ENCODE assay signal across 23 cellular contexts in genomic region chr12:11718105-11718504, GRCh38.
DNase-seq lines count a peak whose midpoint lies in the region; ATAC-seq and TF ChIP-seq lines count a peak whose summit lies in the region.
"Had no signal": no experiment of that assay in that cellular context is flagged by ENCODE, and none has a peak within 500 bp of the region (broad histone marks: within the 10 kb centered on the region; RNA-seq: fewer than 3 reads in every experiment).

No MANE protein-coding gene starts in this region.

- CTCF ChIA-PET in A673 (lab: Charles Lee): no interaction called here
- CTCF ChIA-PET in activated CD4-positive, alpha-beta memory T cell treated with anti-CD3 and anti-CD28 coated beads, Interleukin-2, amount 10 ng/mL, durations not matched to agents 7 days and 5 days (lab: Charles Lee): no interaction called here

- intact Hi-C loops in A673 (cut with micrococcal nuclease; ENCODE audit: unreplicated experiment) (loop anchor here (5.0 to 10.0 kb wide), 3 partner anchors 66 to 159 kb away; no protein-coding TSS in a partner anchor), gastrocnemius medialis (cut with DNase I; ENCODE audit: low total_unique reads) (no loop called here)

- H3K4me1 Mint-ChIP-seq in nephron progenitor cell: peaks cover 49% of the 10 kb centered on the region
- peaks cover 30% of the 10 kb centered on the region for H3K4me1 Mint-ChIP-seq in activated CD4-positive, alpha-beta memory T cell treated with anti-CD3 and anti-CD28 coated beads, Interleukin-2, amount 10 ng/mL, durations not matched to agents 7 days and 5 days

- H3K27ac ChIP-seq in A673 (ENCODE audit: low read depth, low read length, poor library complexity, severe bottlenecking) (peak overlapping the region; percentile 80), SJSA1 (peak overlapping the region; percentile 80), gastrocnemius medialis (no peak overlapping the region)
- H3K27ac ChIP-seq: A549, prostate gland had no signal

- no peak for TF ChIP-seq POLR2A in gastrocnemius medialis (IDR thresholded peaks at IDR 0.05)

- H3K36me3 Mint-ChIP-seq in nephron progenitor cell (ENCODE audit: low read depth): peaks cover 41% of the 10 kb centered on the region
- peaks cover 30% of the 10 kb centered on the region for H3K36me3 Mint-ChIP-seq in activated CD4-positive, alpha-beta memory T cell treated with anti-CD3 and anti-CD28 coated beads, Interleukin-2, amount 10 ng/mL, durations not matched to agents 7 days and 5 days (ENCODE audit: low read depth)
- H3K36me3 Mint-ChIP-seq: natural killer cell had no signal

- H3K4me1 ChIP-seq in A673 (ENCODE audit: insufficient read depth, low read length, poor library complexity, severe bottlenecking) (peaks cover 59% of the 10 kb centered on the region), SJSA1 (replicated peaks) (peaks cover 50% of the 10 kb centered on the region), gastrocnemius medialis (peaks cover 3 to 9% of the 10 kb centered on the region in 2 donors)
- H3K4me1 ChIP-seq: prostate gland had no signal

- POLR2A ChIA-PET in A673 (lab: Charles Lee; ENCODE audit: low non-redundant PET): no interaction called here
- POLR2A ChIA-PET in activated CD4-positive, alpha-beta memory T cell treated with anti-CD3 and anti-CD28 coated beads, Interleukin-2, amount 10 ng/mL, durations not matched to agents 7 days and 5 days (lab: Charles Lee): interaction anchor here (1.1 kb wide), 1 partner anchor 9 kb away, joined by 3 read pairs; no protein-coding TSS in a partner anchor

- TF ChIP-seq CTCF in A673 (conservative IDR thresholded peaks at IDR 0.05; ENCODE audit: low read depth, low read length) (no peak), nephron progenitor cell (IDR thresholded peaks at IDR 0.05) (no peak), gastrocnemius medialis (IDR thresholded peaks at IDR 0.05 in 4 of 5, conservative IDR thresholded peaks at IDR 0.05 in 1 of 5) (no peak)

- H3K36me3 ChIP-seq in A673 (ENCODE audit: insufficient read depth, low read length, poor library complexity, severe bottlenecking) (no peaks in the 10 kb centered on the region), SJSA1 (peaks cover 5% of the 10 kb centered on the region; the same call in 1 of the 2 replicates), gastrocnemius medialis (no peaks in the 10 kb centered on the region)
- H3K36me3 ChIP-seq: prostate gland, tibial nerve had no signal

- peak; percentile 35 for ATAC-seq in esophagus mucosa
- no peak for ATAC-seq in GM21576 (IDR thresholded peaks at IDR 0.05; ENCODE audit: unreplicated experiment)
- no peak for ATAC-seq in gastrocnemius medialis
- ATAC-seq: natural killer cell had no signal

- peak overlapping the region; percentile 77 for H3K27ac Mint-ChIP-seq in nephron progenitor cell
- no peak overlapping the region for H3K27ac Mint-ChIP-seq in activated CD4-positive, alpha-beta memory T cell treated with anti-CD3 and anti-CD28 coated beads, Interleukin-2, amount 10 ng/mL, durations not matched to agents 7 days and 5 days
- H3K27ac Mint-ChIP-seq: activated CD4-positive, alpha-beta T cell treated with anti-CD3 and anti-CD28 coated beads, Interleukin-2, amount 10 ng/mL, durations not matched to agents 7 days and 5 days; CD4-positive, CD25-positive, alpha-beta regulatory T cell; natural killer cell had no signal

- DNase-seq in A673 (ENCODE audit: low spot score): no peak
- no peak for DNase-seq in SJSA1 (ENCODE audit: low read depth in 1 of 2, low spot score in 2 of 2)
- no peak for DNase-seq in nephron progenitor cell
- no peak for DNase-seq in activated CD4-positive, alpha-beta memory T cell treated with anti-CD3 and anti-CD28 coated beads, Interleukin-2, amount 10 ng/mL, durations not matched to agents 7 days and 5 days
- DNase-seq in DMS53 (lab: John Stamatoyannopoulos, UW): no peak
- no peak for DNase-seq in gastrocnemius medialis
- DNase-seq: activated CD4-positive, alpha-beta T cell treated with anti-CD3 and anti-CD28 coated beads, Interleukin-2, amount 10 ng/mL, durations not matched to agents 7 days and 5 days; activated naive CD4-positive, alpha-beta T cell treated with Interleukin-2 at 50 U/mL for 16 hours; aorta; CD4-positive, CD25-positive, alpha-beta regulatory T cell; DMS153; GOT3; MM.1S; natural killer cell; NCI-H187; NCI-H446 treated with DMSO at 0.1 percent for 48 hours; NK-92 treated with Interleukin-12 subunit alpha and Interleukin-12 subunit beta, amount 100 ng/mL, for 24 hours had no signal

- no peak overlapping the region for H3K4me3 Mint-ChIP-seq in nephron progenitor cell
- H3K4me3 Mint-ChIP-seq in activated CD4-positive, alpha-beta memory T cell treated with anti-CD3 and anti-CD28 coated beads, Interleukin-2, amount 10 ng/mL, durations not matched to agents 7 days and 5 days: no peak overlapping the region
- H3K4me3 Mint-ChIP-seq: activated CD4-positive, alpha-beta T cell treated with anti-CD3 and anti-CD28 coated beads, Interleukin-2, amount 10 ng/mL, durations not matched to agents 7 days and 5 days; CD4-positive, CD25-positive, alpha-beta regulatory T cell; natural killer cell had no signal

- H3K9me3 Mint-ChIP-seq in nephron progenitor cell: peaks cover 11% of the 10 kb centered on the region
- no peaks in the 10 kb centered on the region for H3K9me3 Mint-ChIP-seq in activated CD4-positive, alpha-beta memory T cell treated with anti-CD3 and anti-CD28 coated beads, Interleukin-2, amount 10 ng/mL, durations not matched to agents 7 days and 5 days
- H3K9me3 Mint-ChIP-seq: activated CD4-positive, alpha-beta T cell treated with anti-CD3 and anti-CD28 coated beads, Interleukin-2, amount 10 ng/mL, durations not matched to agents 7 days and 5 days; natural killer cell had no signal

- peaks cover 3% of the 10 kb centered on the region for H3K27me3 Mint-ChIP-seq in nephron progenitor cell (ENCODE audit: low read depth, poor library complexity)
- H3K27me3 Mint-ChIP-seq in activated CD4-positive, alpha-beta memory T cell treated with anti-CD3 and anti-CD28 coated beads, Interleukin-2, amount 10 ng/mL, durations not matched to agents 7 days and 5 days: no peaks in the 10 kb centered on the region
- H3K27me3 Mint-ChIP-seq: activated CD4-positive, alpha-beta T cell treated with anti-CD3 and anti-CD28 coated beads, Interleukin-2, amount 10 ng/mL, durations not matched to agents 7 days and 5 days; CD4-positive, CD25-positive, alpha-beta regulatory T cell had no signal

- H3K4me3 ChIP-seq in A673 (ENCODE audit: low read depth, low read length, poor library complexity, severe bottlenecking) (no peak overlapping the region), SJSA1 (no peak overlapping the region), gastrocnemius medialis (no peak overlapping the region)
- H3K4me3 ChIP-seq: A549, lung, prostate gland, tibial nerve had no signal

- in situ Hi-C loops in gastrocnemius medialis (cut with MboI; ENCODE audit: low sequenced_read_pairs in 4 of 4): no loop called here

- H3K27me3 ChIP-seq in A673 (replicated peaks; ENCODE audit: insufficient read depth, low read depth, low read length, poor library complexity): no peaks in the 10 kb centered on the region
- H3K27me3 ChIP-seq in SJSA1 (replicated peaks): no peaks in the 10 kb centered on the region
- no peaks in the 10 kb centered on the region for H3K27me3 ChIP-seq in gastrocnemius medialis
- H3K27me3 ChIP-seq: tibial nerve had no signal

- no TSS peak for BruUV-seq in A673 (replicated peaks; lab: Mats Ljungman, UMichigan)

- H3K9me3 ChIP-seq in A673 (ENCODE audit: low read depth, low read length, poor library complexity, severe bottlenecking) (no peaks in the 10 kb centered on the region), SJSA1 (replicated peaks) (no peaks in the 10 kb centered on the region), gastrocnemius medialis (no peaks in the 10 kb centered on the region)
- H3K9me3 ChIP-seq: A549, prostate gland, tibial nerve had no signal

Comparison
In these comparisons a context has a peak if more than half of its experiments do, and no peak if none do; other contexts are left out.
1. H3K27ac ChIP-seq: peak in A673 (single experiment) and SJSA1 (single experiment); none in gastrocnemius medialis (0 of 4).